20 cellular contexts compared by ENCODE assay signal in the genomic region with DNA sequence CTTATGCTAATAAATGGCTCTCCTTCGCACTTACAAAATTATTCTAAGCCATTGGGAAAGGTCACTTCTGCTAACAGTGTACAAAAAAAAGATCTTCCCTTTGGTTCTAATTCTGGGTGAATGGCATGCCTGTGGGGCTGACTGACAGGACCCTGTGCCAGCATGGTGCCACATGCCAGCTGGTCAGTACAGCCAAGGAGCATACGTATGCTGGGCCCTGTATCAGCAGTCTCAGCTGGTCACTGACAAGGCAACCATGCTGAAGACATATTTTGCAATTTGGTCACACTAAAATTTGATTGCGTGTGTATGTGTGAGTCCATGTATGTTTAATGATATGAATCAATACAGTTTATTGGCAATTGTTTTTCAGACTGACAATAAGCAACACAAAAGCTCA.
A peak's percentile ranks its signal among the peaks of the same experiment; 100 is the strongest.
DNase-seq lines count a peak whose midpoint lies in the region; ATAC-seq and TF ChIP-seq lines count a peak whose summit lies in the region.
"Had no signal": no experiment of that assay in that cellular context is flagged by ENCODE, and none has a peak within 500 bp of the region (broad histone marks: within the 10 kb centered on the region; RNA-seq: fewer than 3 reads in every experiment).

No MANE protein-coding gene starts in this region.

- no peak overlapping the region for H3K27ac ChIP-seq in PC-3 (ENCODE audit: low read length)
- H3K27ac ChIP-seq in epithelial cell of prostate = peak overlapping the region; percentile 58
- H3K27ac ChIP-seq in osteoblast (ENCODE audit: low read depth, low read length) = peak overlapping the region; percentile 68
- H3K27ac ChIP-seq: A549, gastroesophageal sphincter, prostate gland, spleen had no signal

- H3K36me3 Mint-ChIP-seq in type B pancreatic cell = no peaks in the 10 kb centered on the region

- H3K36me3 ChIP-seq in PC-3 (ENCODE audit: low read depth, low read length) (no peaks in the 10 kb centered on the region), osteoblast (ENCODE audit: insufficient read depth, low read length) (no peaks in the 10 kb centered on the region)
- H3K36me3 ChIP-seq: gastroesophageal sphincter, prostate gland, spleen had no signal

- H3K27me3 Mint-ChIP-seq in type B pancreatic cell = no peaks in the 10 kb centered on the region
- H3K27me3 Mint-ChIP-seq: activated CD8-positive, alpha-beta T cell treated with anti-CD3 and anti-CD28 coated beads for 36 hours had no signal

- BruUV-seq in PC-3 (replicated peaks; lab: Mats Ljungman, UMichigan) = no TSS peak

- peak; percentile 46 for DNase-seq in 8988T
- peak; percentile 28 for DNase-seq in PC-3
- no peak for DNase-seq in epithelial cell of prostate (ENCODE audit: low read depth, low spot score)
- DNase-seq in osteoblast (ENCODE audit: insufficient read length, low spot score, missing footprints) = no peak
- no peak for DNase-seq in HCEC 1CT
- no peak for DNase-seq in type B pancreatic cell (ENCODE audit: extremely low spot score, unreplicated experiment)
- no peak for DNase-seq in Kasumi-1 (lab: John Stamatoyannopoulos, UW)
- DNase-seq: activated CD8-positive, alpha-beta T cell treated with anti-CD3 and anti-CD28 coated beads for 36 hours; activated naive CD4-positive, alpha-beta T cell treated with Interleukin-2 at 50 U/mL for 16 hours; effector CD4-positive, alpha-beta T cell; NCI-H2029; NCI-H446; nephron progenitor cell; spleen; stimulated activated CD4-positive, alpha-beta T cell treated with anti-CD3 and anti-CD28 coated beads, Interleukin-4, amount 100 ng/mL, for 24 hours had no signal

- peaks cover 21% of the 10 kb centered on the region for H3K4me1 Mint-ChIP-seq in type B pancreatic cell (ENCODE audit: unreplicated experiment)
- H3K4me1 Mint-ChIP-seq: central memory CD8-positive, alpha-beta T cell had no signal

- no peaks in the 10 kb centered on the region for H3K9me3 Mint-ChIP-seq in type B pancreatic cell
- H3K9me3 Mint-ChIP-seq: activated CD8-positive, alpha-beta T cell treated with anti-CD3 and anti-CD28 coated beads for 36 hours; central memory CD8-positive, alpha-beta T cell; nephron progenitor cell had no signal

- H3K9me2 ChIP-seq in PC-3 (replicated peaks; ENCODE audit: low read length) = no peaks in the 10 kb centered on the region

- ATAC-seq in PC-3 (peak; percentile 31), HG03280 (IDR thresholded peaks at IDR 0.05; ENCODE audit: unreplicated experiment) (no peak)
- ATAC-seq: activated CD8-positive, alpha-beta T cell treated with anti-CD3 and anti-CD28 coated beads for 36 hours; gastroesophageal sphincter had no signal

- H3K27ac Mint-ChIP-seq in type B pancreatic cell = no peak overlapping the region
- H3K27ac Mint-ChIP-seq: activated CD8-positive, alpha-beta T cell treated with anti-CD3 and anti-CD28 coated beads for 36 hours had no signal

- H4K20me1 ChIP-seq in PC-3 (ENCODE audit: low read length) = no peaks in the 10 kb centered on the region
- H4K20me1 ChIP-seq in osteoblast (ENCODE audit: insufficient read depth, low read length) = no peaks in the 10 kb centered on the region

- no peak overlapping the region for H3K4me3 ChIP-seq in PC-3 (ENCODE audit: low read length)
- H3K4me3 ChIP-seq in osteoblast (ENCODE audit: insufficient read depth, low read length) = no peak overlapping the region
- H3K4me3 ChIP-seq: A549, gastroesophageal sphincter, prostate gland, spleen had no signal

- intact Hi-C loops in PC-3 (cut with micrococcal nuclease) = no loop called here

- no peaks in the 10 kb centered on the region for H3K9me3 ChIP-seq in PC-3 (ENCODE audit: low read length)
- no peaks in the 10 kb centered on the region for H3K9me3 ChIP-seq in osteoblast (ENCODE audit: low read depth, low read length)
- H3K9me3 ChIP-seq: A549, gastroesophageal sphincter, prostate gland, spleen had no signal

- H3K79me2 ChIP-seq in PC-3 (ENCODE audit: low read length) (no peaks in the 10 kb centered on the region), osteoblast (ENCODE audit: insufficient read depth, low read length) (no peaks in the 10 kb centered on the region)

- no peaks in the 10 kb centered on the region for H3K27me3 ChIP-seq in PC-3 (ENCODE audit: low read length)
- H3K27me3 ChIP-seq in osteoblast (ENCODE audit: insufficient read depth, low read length) = no peaks in the 10 kb centered on the region
- H3K27me3 ChIP-seq: gastroesophageal sphincter, spleen had no signal

- H2AFZ ChIP-seq in PC-3 (ENCODE audit: low read length) (0 out of 2 replicates have a peak overlapping the region, but pooled peaks have one; percentile 32), osteoblast (ENCODE audit: low read length) (no peak overlapping the region)

- TF ChIP-seq CTCF in PC-3 (conservative IDR thresholded peaks at IDR 0.05; ENCODE audit: low read depth, low read length) = no peak
- no peak for TF ChIP-seq CTCF in osteoblast (IDR thresholded peaks at IDR 0.05; ENCODE audit: extremely low read depth, low read depth, low read length)
- TF ChIP-seq CTCF in type B pancreatic cell (conservative IDR thresholded peaks at IDR 0.05) = no peak

- POLR2A ChIA-PET in PC-3 (lab: Charles Lee; ENCODE audit: unreplicated experiment) = no interaction called here

- H3K4me2 ChIP-seq in PC-3 (ENCODE audit: low read length) = peak overlapping the region; percentile 39
- peak overlapping the region; percentile 19 for H3K4me2 ChIP-seq in osteoblast (ENCODE audit: insufficient read depth, low read length)
- H3K4me2 ChIP-seq: A549 had no signal

- H3F3A ChIP-seq in PC-3 (ENCODE audit: low read length, unreplicated experiment) = no peaks in the 10 kb centered on the region

- H3K4me1 ChIP-seq in PC-3 (ENCODE audit: insufficient read depth, low read length) (peaks cover 16% of the 10 kb centered on the region), osteoblast (ENCODE audit: insufficient read depth, low read length) (peaks cover 30% of the 10 kb centered on the region)
- H3K4me1 ChIP-seq: prostate gland had no signal

- no peak overlapping the region for H3K9ac ChIP-seq in PC-3 (ENCODE audit: low read length)

- CTCF ChIA-PET in PC-3 (lab: Charles Lee) = no interaction called here

- no peak overlapping the region for H3K4me3 Mint-ChIP-seq in type B pancreatic cell
- H3K4me3 Mint-ChIP-seq: activated CD8-positive, alpha-beta T cell treated with anti-CD3 and anti-CD28 coated beads for 36 hours; central memory CD8-positive, alpha-beta T cell; nephron progenitor cell had no signal

Comparison
In these comparisons a context has a peak if more than half of its experiments do, and no peak if none do; other contexts are left out.
1. DNase-seq: peak in 8988T (single experiment) and PC-3 (single experiment); none in epithelial cell of prostate (single experiment), osteoblast (single experiment), HCEC 1CT (single experiment), type B pancreatic cell (single experiment) and Kasumi-1 (0 of 2).